7 cellular contexts compared by ENCODE assay signal in the genomic region with DNA sequence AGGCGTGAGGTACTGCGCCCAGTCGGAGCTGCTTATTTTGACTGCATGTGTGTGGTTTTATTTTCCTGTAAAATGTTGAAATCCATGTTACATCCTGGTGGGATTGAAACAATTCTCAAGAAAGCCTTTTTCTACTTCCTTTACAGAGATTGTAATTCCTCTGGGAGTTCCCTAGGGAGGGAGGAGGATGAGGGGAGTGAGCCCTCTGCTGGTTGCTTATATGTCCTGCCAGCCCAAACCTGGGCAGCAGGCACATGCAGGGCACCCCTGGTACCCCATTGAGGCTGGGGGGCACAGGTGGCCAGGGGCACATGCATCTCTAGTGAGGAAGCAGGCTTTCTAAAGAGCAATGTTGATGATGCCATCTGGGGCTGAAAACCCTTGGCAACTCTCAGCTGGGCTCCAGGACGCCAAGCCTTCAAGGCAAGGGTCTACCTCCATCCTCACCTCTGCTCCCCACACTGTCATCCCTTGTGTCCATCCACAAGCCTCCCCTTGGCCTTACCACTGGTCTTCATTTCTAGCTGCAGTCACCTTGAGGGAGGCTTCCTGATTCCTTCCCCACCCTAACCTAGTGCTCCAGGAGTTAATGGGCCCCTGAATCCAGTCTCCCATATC.
DNase-seq lines count a peak whose midpoint lies in the region; ATAC-seq and TF ChIP-seq lines count a peak whose summit lies in the region.

No MANE protein-coding gene starts in this region.

- TF ChIP-seq CTCF in GM12874 (IDR thresholded peaks at IDR 0.05; ENCODE audit: insufficient read depth, low read depth, low read length) = peak; percentile 59
- peak; percentile 73 for TF ChIP-seq CTCF in cardiac fibroblast (IDR thresholded peaks at IDR 0.05; ENCODE audit: low read depth, low read length)

- H4K8ac ChIP-seq in mesendoderm (ENCODE audit: low read depth, low read length) = no peak overlapping the region

- H2BK120ac ChIP-seq in mesendoderm (ENCODE audit: low read depth, low read length) = no peak overlapping the region

- H3K36me3 ChIP-seq in mesendoderm (ENCODE audit: control insufficient read depth, insufficient read depth, low read length) = no peaks in the 10 kb centered on the region

- no peak overlapping the region for H4K5ac ChIP-seq in mesendoderm (ENCODE audit: low read length)

- no peaks in the 10 kb centered on the region for H3K27me3 ChIP-seq in mesendoderm (ENCODE audit: insufficient read depth, low read length, poor library complexity)

- H3K56ac ChIP-seq in mesendoderm (ENCODE audit: low read length) = no peak overlapping the region

- H3K4ac ChIP-seq in mesendoderm (ENCODE audit: low read depth, low read length) = no peak overlapping the region

- H3K4me3 ChIP-seq in cardiac fibroblast (replicated peaks in 1 of 2; ENCODE audit: low read depth in 2 of 2, low read length in 2 of 2) (no peak overlapping the region), mesendoderm (ENCODE audit: low read length) (no peak overlapping the region)

- no peak overlapping the region for H2AK5ac ChIP-seq in mesendoderm (ENCODE audit: low read length)

- H3K18ac ChIP-seq in mesendoderm (ENCODE audit: low read length) = no peak overlapping the region

- no peaks in the 10 kb centered on the region for H3K4me1 ChIP-seq in mesendoderm (ENCODE audit: control insufficient read depth, low read depth, low read length)

- ATAC-seq in activated T-cell treated with anti-CD3 and anti-CD28 coated beads, Interleukin-2, amount 50 U/mL, for 4 hours = no peak

- no peak overlapping the region for H3K27ac ChIP-seq in mesendoderm (ENCODE audit: low read depth, low read length)

- no peaks in the 10 kb centered on the region for H3K9me3 Mint-ChIP-seq in activated T-cell treated with anti-CD3 and anti-CD28 coated beads, Interleukin-2, amount 50 U/mL, for 4 hours

- H3K23ac ChIP-seq in mesendoderm (ENCODE audit: low read length) = no peak overlapping the region

- H3K4me3 Mint-ChIP-seq in activated T-cell treated with anti-CD3 and anti-CD28 coated beads, Interleukin-2, amount 50 U/mL, for 4 hours = no peak overlapping the region

- peaks cover 29% of the 10 kb centered on the region for H3K4me1 Mint-ChIP-seq in activated T-cell treated with anti-CD3 and anti-CD28 coated beads, Interleukin-2, amount 50 U/mL, for 4 hours (ENCODE audit: low read depth)

- no peak overlapping the region for H3K9ac ChIP-seq in mesendoderm (ENCODE audit: low read length)

- no peaks in the 10 kb centered on the region for H3K79me2 ChIP-seq in mesendoderm (ENCODE audit: control insufficient read depth, insufficient read depth, low read length)

- no peak overlapping the region for H2BK15ac ChIP-seq in mesendoderm (replicated peaks; ENCODE audit: low read depth)

- H3K27me3 Mint-ChIP-seq in activated T-cell treated with anti-CD3 and anti-CD28 coated beads, Interleukin-2, amount 50 U/mL, for 4 hours (ENCODE audit: low read depth) = no peaks in the 10 kb centered on the region

- WGBS in mesendoderm (ENCODE audit: extremely low coverage, insufficient coverage, low lambda C conversion rate) = no CpG with 5 or more reads among the region's 4 CpGs

- DNase-seq in NCI-H1694 treated with DMSO at 0.1 percent for 48 hours (lab: John Stamatoyannopoulos, UW) (peak; percentile 1), cardiac fibroblast (ENCODE audit: low read depth in 2 of 2) (peak; percentile 71 to 76), mesendoderm (peak; percentile 70), cortex of kidney (lab: John Stamatoyannopoulos, UW) (no peak)
- no peak for DNase-seq in activated T-cell treated with anti-CD3 and anti-CD28 coated beads, Interleukin-2, amount 50 U/mL, for 4 hours
- DNase-seq in stimulated activated CD4-positive, alpha-beta T cell treated with anti-CD3 and anti-CD28 coated beads, Interleukin-2, amount 100 ng/mL, for 48 hours = no peak

- H3K36me3 Mint-ChIP-seq in activated T-cell treated with anti-CD3 and anti-CD28 coated beads, Interleukin-2, amount 50 U/mL, for 4 hours (ENCODE audit: insufficient read depth) = no peaks in the 10 kb centered on the region

- no peaks in the 10 kb centered on the region for H3K79me1 ChIP-seq in mesendoderm (ENCODE audit: low read length)

- H2BK5ac ChIP-seq in mesendoderm (ENCODE audit: low read length) = no peak overlapping the region

- no peak overlapping the region for H3K4me2 ChIP-seq in mesendoderm (ENCODE audit: low read length)

Comparison
In these comparisons a context has a peak if more than half of its experiments do, and no peak if none do; other contexts are left out.
1. DNase-seq: peak in NCI-H1694 treated with DMSO at 0.1 percent for 48 hours (single experiment), cardiac fibroblast (2 of 2) and mesendoderm (single experiment); none in activated T-cell treated with anti-CD3 and anti-CD28 coated beads, Interleukin-2, amount 50 U/mL, for 4 hours (single experiment), cortex of kidney (single experiment) and stimulated activated CD4-positive, alpha-beta T cell treated with anti-CD3 and anti-CD28 coated beads, Interleukin-2, amount 100 ng/mL, for 48 hours (0 of 2).